ENCODE assay signal across 13 cellular contexts in the genomic region with DNA sequence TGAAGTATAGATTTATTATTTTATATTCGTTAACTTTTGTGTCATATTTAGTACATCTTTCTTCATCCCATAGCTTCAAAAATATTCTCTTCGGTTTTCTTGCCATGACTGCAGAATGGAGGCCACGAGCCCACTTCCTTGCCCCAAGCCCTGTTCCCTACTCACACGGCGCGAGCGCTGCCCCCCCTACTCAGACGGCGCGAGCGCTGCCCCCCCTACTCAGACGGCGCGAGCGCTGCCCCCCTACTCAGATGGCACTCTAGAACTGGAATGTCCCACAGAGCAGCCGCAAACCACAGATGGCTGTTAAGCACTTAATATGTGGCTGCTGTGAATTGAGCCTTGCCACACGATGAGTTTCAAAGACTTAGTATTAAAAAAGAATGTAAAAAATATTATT.
DNase-seq lines count a peak whose midpoint lies in the region; ATAC-seq, FAIRE-seq and TF ChIP-seq lines count a peak whose summit lies in the region.
"Had no signal": no experiment of that assay in that cellular context is flagged by ENCODE, and none has a peak within 500 bp of the region (broad histone marks: within the 10 kb centered on the region; RNA-seq: fewer than 3 reads in every experiment).

No MANE protein-coding gene starts in this region.

- H3K27me3 ChIP-seq in endodermal cell (ENCODE audit: control insufficient read depth, insufficient read depth, low read length, poor library complexity, severe bottlenecking) (no peaks in the 10 kb centered on the region), lung (ENCODE audit: control insufficient read depth, insufficient read depth) (no peaks in the 10 kb centered on the region), osteoblast (ENCODE audit: insufficient read depth, low read length) (no peaks in the 10 kb centered on the region)

- DNase-seq in activated naive CD8-positive, alpha-beta T cell treated with anti-CD3 and anti-CD28 coated beads, Interleukin-2, amount 50 U/mL, for 16 hours (ENCODE audit: low read depth, low spot score): peak; percentile 4
- DNase-seq in activated naive CD8-positive, alpha-beta T cell treated with anti-CD3 and anti-CD28 coated beads, Interleukin-2, amount 50 U/mL, for 24 hours: no peak
- DNase-seq in endodermal cell (peak; percentile 45), lung (ENCODE audit: low spot score) (no peak), urothelium cell line (ENCODE audit: low spot score) (peak; percentile 50), osteoblast (ENCODE audit: insufficient read length, low spot score, missing footprints) (no peak)
- DNase-seq: activated CD4-positive, alpha-beta memory T cell treated with anti-CD3 and anti-CD28 coated beads, Interleukin-2, amount 10 ng/mL, durations not matched to agents 7 days and 5 days; HFFc6; MM.1S; stimulated activated CD4-positive, alpha-beta T cell treated with anti-CD3 and anti-CD28 coated beads, Interleukin-12 subunit alpha, Interleukin-12 subunit beta, amount 100 ng/mL, for 4 hours had no signal

- H3K4me2 ChIP-seq in osteoblast (ENCODE audit: insufficient read depth, low read length): no peak overlapping the region

- H3K27ac ChIP-seq in endodermal cell (ENCODE audit: low read depth, low read length): no peak overlapping the region
- no peak overlapping the region for H3K27ac ChIP-seq in lung (ENCODE audit: low read depth in 1 of 2, low read length in 1 of 2)
- no peak overlapping the region for H3K27ac ChIP-seq in osteoblast (ENCODE audit: low read depth, low read length)

- no peaks in the 10 kb centered on the region for H3K79me2 ChIP-seq in osteoblast (ENCODE audit: insufficient read depth, low read length)

- no peak overlapping the region for H3K27ac Mint-ChIP-seq in activated naive CD8-positive, alpha-beta T cell treated with anti-CD3 and anti-CD28 coated beads, Interleukin-2, amount 50 U/mL, for 24 hours
- no peak overlapping the region for H3K27ac Mint-ChIP-seq in endodermal cell
- H3K27ac Mint-ChIP-seq: activated CD4-positive, alpha-beta memory T cell treated with anti-CD3 and anti-CD28 coated beads, Interleukin-2, amount 10 ng/mL, durations not matched to agents 7 days and 5 days; activated naive CD8-positive, alpha-beta T cell; HFFc6 had no signal

- ATAC-seq in activated naive CD8-positive, alpha-beta T cell treated with anti-CD3 and anti-CD28 coated beads, Interleukin-2, amount 50 U/mL, for 24 hours: no peak
- ATAC-seq in lung (ENCODE audit: insufficient read depth, low FRiP score) (peak; percentile 62), HG02840 (IDR thresholded peaks at IDR 0.05; ENCODE audit: low FRiP score, unreplicated experiment) (no peak), HG02623 (IDR thresholded peaks at IDR 0.05; ENCODE audit: unreplicated experiment) (no peak)

- H3K4me1 ChIP-seq in endodermal cell (ENCODE audit: control insufficient read depth, insufficient read depth, low read length) (no peaks in the 10 kb centered on the region), lung (ENCODE audit: control insufficient read depth in 2 of 2, insufficient read depth in 2 of 2, low read length in 2 of 2) (no peaks in the 10 kb centered on the region), osteoblast (ENCODE audit: insufficient read depth, low read length) (no peaks in the 10 kb centered on the region)

- no peaks in the 10 kb centered on the region for H3K27me3 Mint-ChIP-seq in activated naive CD8-positive, alpha-beta T cell treated with anti-CD3 and anti-CD28 coated beads, Interleukin-2, amount 50 U/mL, for 24 hours
- no peaks in the 10 kb centered on the region for H3K27me3 Mint-ChIP-seq in endodermal cell (ENCODE audit: insufficient read depth)
- H3K27me3 Mint-ChIP-seq: activated CD4-positive, alpha-beta memory T cell treated with anti-CD3 and anti-CD28 coated beads, Interleukin-2, amount 10 ng/mL, durations not matched to agents 7 days and 5 days had no signal

- no peaks in the 10 kb centered on the region for H3K4me1 Mint-ChIP-seq in activated naive CD8-positive, alpha-beta T cell treated with anti-CD3 and anti-CD28 coated beads, Interleukin-2, amount 50 U/mL, for 24 hours
- H3K4me1 Mint-ChIP-seq in endodermal cell: no peaks in the 10 kb centered on the region
- H3K4me1 Mint-ChIP-seq: activated CD4-positive, alpha-beta memory T cell treated with anti-CD3 and anti-CD28 coated beads, Interleukin-2, amount 10 ng/mL, durations not matched to agents 7 days and 5 days had no signal

- TF ChIP-seq CTCF in endodermal cell (conservative IDR thresholded peaks at IDR 0.05): no peak
- TF ChIP-seq CTCF in lung (IDR thresholded peaks at IDR 0.05; ENCODE audit: control extremely low read depth, extremely low read depth): no peak
- TF ChIP-seq CTCF in osteoblast (IDR thresholded peaks at IDR 0.05; ENCODE audit: extremely low read depth, low read depth, low read length): no peak

- WGBS in endodermal cell (ENCODE audit: insufficient coverage in 1 of 2, insufficient read length in 1 of 2), 2 experiments: 88 to 93% methylated on average over 3 to 17 of the region's 17 CpGs
- 47 to 67% methylated on average over 17 of the region's 17 CpGs for WGBS in lung, 2 donors

- no peak overlapping the region for H3K9ac ChIP-seq in endodermal cell (ENCODE audit: extremely low read depth, low read length, poor library complexity, severe bottlenecking)

- H3K9me3 Mint-ChIP-seq in activated naive CD8-positive, alpha-beta T cell treated with anti-CD3 and anti-CD28 coated beads, Interleukin-2, amount 50 U/mL, for 24 hours: peaks cover 53% of the 10 kb centered on the region
- H3K9me3 Mint-ChIP-seq in endodermal cell: peaks cover 86% of the 10 kb centered on the region

- no peaks in the 10 kb centered on the region for H4K20me1 ChIP-seq in osteoblast (ENCODE audit: insufficient read depth, low read length)

- H3K4me3 Mint-ChIP-seq in activated naive CD8-positive, alpha-beta T cell treated with anti-CD3 and anti-CD28 coated beads, Interleukin-2, amount 50 U/mL, for 24 hours: no peak overlapping the region
- no peak overlapping the region for H3K4me3 Mint-ChIP-seq in endodermal cell
- H3K4me3 Mint-ChIP-seq: activated CD4-positive, alpha-beta memory T cell treated with anti-CD3 and anti-CD28 coated beads, Interleukin-2, amount 10 ng/mL, durations not matched to agents 7 days and 5 days; activated naive CD8-positive, alpha-beta T cell; HFFc6 had no signal

- FAIRE-seq in urothelium cell line (lab: Jason Lieb, UNC): peak; percentile 98

- H2AFZ ChIP-seq in osteoblast (ENCODE audit: low read length): no peak overlapping the region

- H3K9me3 ChIP-seq in endodermal cell (ENCODE audit: control insufficient read depth, low read length) (peaks cover 65% of the 10 kb centered on the region), lung (ENCODE audit: control insufficient read depth in 2 of 2, insufficient read depth in 1 of 2, low read length in 1 of 2) (peaks cover 0 to 10% of the 10 kb centered on the region in 2 donors), osteoblast (ENCODE audit: low read depth, low read length) (no peaks in the 10 kb centered on the region)

- H3K36me3 ChIP-seq in endodermal cell (ENCODE audit: control insufficient read depth, insufficient read depth, low read length) (no peaks in the 10 kb centered on the region), lung (ENCODE audit: control insufficient read depth in 2 of 2, insufficient read depth in 2 of 2, low read length in 2 of 2) (no peaks in the 10 kb centered on the region), osteoblast (ENCODE audit: insufficient read depth, low read length) (no peaks in the 10 kb centered on the region)

- H3K4me3 ChIP-seq in endodermal cell (ENCODE audit: low read length): no peak overlapping the region
- no peak overlapping the region for H3K4me3 ChIP-seq in lung
- H3K4me3 ChIP-seq in osteoblast (ENCODE audit: insufficient read depth, low read length): no peak overlapping the region

- peaks cover 5% of the 10 kb centered on the region for H3K36me3 Mint-ChIP-seq in activated naive CD8-positive, alpha-beta T cell treated with anti-CD3 and anti-CD28 coated beads, Interleukin-2, amount 50 U/mL, for 24 hours (ENCODE audit: low read depth)
- no peaks in the 10 kb centered on the region for H3K36me3 Mint-ChIP-seq in endodermal cell (ENCODE audit: low read depth)

Comparison
In these comparisons a context has a peak if more than half of its experiments do, and no peak if none do; other contexts are left out.
1. DNase-seq: peak in activated naive CD8-positive, alpha-beta T cell treated with anti-CD3 and anti-CD28 coated beads, Interleukin-2, amount 50 U/mL, for 16 hours (single experiment), endodermal cell (single experiment) and urothelium cell line (single experiment); none in activated naive CD8-positive, alpha-beta T cell treated with anti-CD3 and anti-CD28 coated beads, Interleukin-2, amount 50 U/mL, for 24 hours (single experiment), lung (single experiment) and osteoblast (single experiment).